Comparison of ENCODE assay signal across 21 cellular contexts in the genomic region with DNA sequence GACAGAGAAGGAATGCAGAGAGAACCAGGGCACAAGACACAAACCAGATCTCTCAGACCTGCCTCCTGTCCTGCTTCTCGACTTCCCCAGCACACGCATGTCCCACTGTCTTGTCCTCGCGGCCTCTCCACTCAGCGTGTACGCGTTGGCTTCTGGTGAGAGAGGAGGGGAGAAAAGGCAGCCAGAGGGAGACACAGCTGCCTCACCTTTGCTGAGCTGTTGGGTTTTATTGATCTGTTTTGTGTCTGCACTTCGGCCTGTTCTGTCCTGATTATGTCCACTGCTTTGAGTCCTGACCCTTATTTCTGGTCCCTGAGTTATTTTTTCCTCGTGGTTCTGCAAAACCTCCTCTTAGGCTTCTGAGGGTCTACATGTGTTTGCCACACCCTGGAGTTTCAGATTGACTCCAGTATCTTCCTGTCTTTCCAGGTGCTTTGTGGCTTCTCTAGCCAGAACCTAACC.
A peak's percentile ranks its signal among the peaks of the same experiment; 100 is the strongest.
DNase-seq lines count a peak whose midpoint lies in the region; ATAC-seq, FAIRE-seq and TF ChIP-seq lines count a peak whose summit lies in the region.
"Had no signal": no experiment of that assay in that cellular context is flagged by ENCODE, and none has a peak within 500 bp of the region (broad histone marks: within the 10 kb centered on the region; RNA-seq: fewer than 3 reads in every experiment).

No MANE protein-coding gene starts in this region.

- ATAC-seq in left lobe of liver (peak; percentile 90), pancreas (peak in 3 of 4 donors; percentile 47 to 76 (median 57)), GM21825 (IDR thresholded peaks at IDR 0.05; ENCODE audit: unreplicated experiment) (no peak)
- no peak for ATAC-seq in stimulated activated naive CD8-positive, alpha-beta T cell treated with anti-CD3 and anti-CD28 coated beads, Interleukin-15, Interleukin-2, amounts not matched to agents 100 U/mL and 50 U/mL, for 24 hours
- ATAC-seq: HCT116 had no signal

- H3K36me3 ChIP-seq in Caco-2 (ENCODE audit: control insufficient read depth, insufficient read depth, low read length) (no peaks in the 10 kb centered on the region), Loucy (ENCODE audit: insufficient read depth, low read length) (no peaks in the 10 kb centered on the region), pancreas (no peaks in the 10 kb centered on the region)

- H3K4me3 ChIP-seq in Caco-2 (ENCODE audit: low read depth, low read length) (no peak overlapping the region), Loucy (ENCODE audit: low read length, poor library complexity, severe bottlenecking) (peak overlapping the region; percentile 31), pancreas (no peak overlapping the region)

- DNase-seq in Caco-2 (no peak), left lobe of liver (ENCODE audit: low spot score) (peak; percentile 53), pancreas (no peak), HuH-7.5 (ENCODE audit: low spot score) (no peak), G401 (ENCODE audit: low spot score) (no peak)
- DNase-seq in stimulated activated naive CD8-positive, alpha-beta T cell treated with anti-CD3 and anti-CD28 coated beads, Interleukin-15, Interleukin-2, amounts not matched to agents 100 U/mL and 50 U/mL, for 24 hours, result no peak
- DNase-seq: EL; KBM-7; NCI-H1092; NCI-H146; NCI-H2029; NCI-H226; NCI-H510A treated with DMSO at 0.1 percent for 48 hours; NCI-H748 treated with DMSO at 0.1 percent for 48 hours; NK-92 treated with Interleukin-12 subunit alpha and Interleukin-12 subunit beta, amount 100 ng/mL, for 24 hours had no signal

- POLR2A ChIA-PET in Caco-2 (lab: Charles Lee), result no interaction called here

- intact Hi-C loops in Caco-2 (cut with micrococcal nuclease; ENCODE audit: unreplicated experiment), result loop anchor here (2.0 kb wide), 1 partner anchor 48 kb away; no protein-coding TSS in a partner anchor
- intact Hi-C loops in pancreas (cut with DNase I), result no loop called here

- H3K4me1 ChIP-seq in Caco-2, result 0 out of 2 replicates have a peak, but pooled peaks cover 6% of the 10 kb centered on the region
- H3K4me1 ChIP-seq in Loucy (ENCODE audit: insufficient read depth, low read length, poor library complexity, severe bottlenecking), result peaks cover 37% of the 10 kb centered on the region
- H3K4me1 ChIP-seq in pancreas, result no peaks in the 10 kb centered on the region

- TF ChIP-seq CTCF in Caco-2 (IDR thresholded peaks at IDR 0.05; ENCODE audit: insufficient read depth in 1 of 2, low read depth in 1 of 2, low read length in 1 of 2, severe bottlenecking in 1 of 2, unreplicated experiment in 1 of 2) (no peak), Loucy (conservative IDR thresholded peaks at IDR 0.05; ENCODE audit: low read length) (no peak), pancreas (IDR thresholded peaks at IDR 0.05) (peak in 1 of 4 donors; percentile 6)

- in situ Hi-C loops in G401 (cut with HindIII; ENCODE audit: low sequenced_read_pairs), result no loop called here

- no peaks in the 10 kb centered on the region for H4K20me1 ChIP-seq in Loucy (ENCODE audit: insufficient read depth, low read length, poor library complexity, severe bottlenecking)

- H3K9me3 Mint-ChIP-seq in Caco-2 (ENCODE audit: unreplicated experiment), result peaks cover 7% of the 10 kb centered on the region

- no peaks in the 10 kb centered on the region for H3K36me3 Mint-ChIP-seq in Caco-2 (ENCODE audit: insufficient read depth, unreplicated experiment)

- H3K9me3 ChIP-seq in Caco-2 (no peaks in the 10 kb centered on the region), Loucy (ENCODE audit: insufficient read depth, low read depth, low read length) (no peaks in the 10 kb centered on the region), pancreas (no peaks in the 10 kb centered on the region)

- no TSS peak for BruUV-seq in Caco-2 (replicated peaks; lab: Mats Ljungman, UMichigan)

- H3K4me3 Mint-ChIP-seq in Caco-2 (ENCODE audit: unreplicated experiment), result no peak overlapping the region

- no peaks in the 10 kb centered on the region for H3K27me3 ChIP-seq in Caco-2 (replicated peaks; ENCODE audit: control insufficient read depth, insufficient read depth, low read length)
- H3K27me3 ChIP-seq in Loucy (ENCODE audit: insufficient read depth, low read length, poor library complexity, severe bottlenecking), result peaks cover 14% of the 10 kb centered on the region
- H3K27me3 ChIP-seq in pancreas, result no peaks in the 10 kb centered on the region

- CTCF ChIA-PET in Caco-2 (lab: Charles Lee), result no interaction called here

- peak overlapping the region; percentile 65 for H3K4me2 ChIP-seq in Loucy (ENCODE audit: low read depth, low read length, poor library complexity, severe bottlenecking)

- no peak for FAIRE-seq in pancreas (lab: Jason Lieb, UNC)
- FAIRE-seq: A204.1, H1 had no signal

- H3K27me3 Mint-ChIP-seq in Caco-2 (ENCODE audit: insufficient read depth, unreplicated experiment), result no peaks in the 10 kb centered on the region

- H2AFZ ChIP-seq in Loucy (ENCODE audit: low read length), result no peak overlapping the region

- no peaks in the 10 kb centered on the region for H3F3A ChIP-seq in Loucy (ENCODE audit: low read depth)

- H3K9me2 ChIP-seq in Loucy (replicated peaks; ENCODE audit: low read depth, low read length), result no peaks in the 10 kb centered on the region

- H3K4me1 Mint-ChIP-seq in Caco-2 (ENCODE audit: low read depth, unreplicated experiment), result no peaks in the 10 kb centered on the region

- no peaks in the 10 kb centered on the region for H3K79me2 ChIP-seq in Loucy (ENCODE audit: insufficient read depth, low read length)

- H3K9ac ChIP-seq in Loucy (ENCODE audit: low read depth, low read length, poor library complexity, severe bottlenecking), result no peak overlapping the region

- H3K27ac Mint-ChIP-seq in Caco-2 (ENCODE audit: unreplicated experiment), result peak overlapping the region; percentile 24

- no peak overlapping the region for H3K27ac ChIP-seq in pancreas
- H3K27ac ChIP-seq: RWPE1 had no signal

- 42 to 49% methylated on average over 9 of the region's 9 CpGs for WGBS in pancreas, 2 donors

Comparison
In these comparisons a context has a peak if more than half of its experiments do, and no peak if none do; other contexts are left out.
1. ATAC-seq: peak in left lobe of liver (single experiment) and pancreas (3 of 4); none in GM21825 (single experiment) and stimulated activated naive CD8-positive, alpha-beta T cell treated with anti-CD3 and anti-CD28 coated beads, Interleukin-15, Interleukin-2, amounts not matched to agents 100 U/mL and 50 U/mL, for 24 hours (single experiment).